Comparison of ENCODE assay signal across 1 cellular context in the genomic region with DNA sequence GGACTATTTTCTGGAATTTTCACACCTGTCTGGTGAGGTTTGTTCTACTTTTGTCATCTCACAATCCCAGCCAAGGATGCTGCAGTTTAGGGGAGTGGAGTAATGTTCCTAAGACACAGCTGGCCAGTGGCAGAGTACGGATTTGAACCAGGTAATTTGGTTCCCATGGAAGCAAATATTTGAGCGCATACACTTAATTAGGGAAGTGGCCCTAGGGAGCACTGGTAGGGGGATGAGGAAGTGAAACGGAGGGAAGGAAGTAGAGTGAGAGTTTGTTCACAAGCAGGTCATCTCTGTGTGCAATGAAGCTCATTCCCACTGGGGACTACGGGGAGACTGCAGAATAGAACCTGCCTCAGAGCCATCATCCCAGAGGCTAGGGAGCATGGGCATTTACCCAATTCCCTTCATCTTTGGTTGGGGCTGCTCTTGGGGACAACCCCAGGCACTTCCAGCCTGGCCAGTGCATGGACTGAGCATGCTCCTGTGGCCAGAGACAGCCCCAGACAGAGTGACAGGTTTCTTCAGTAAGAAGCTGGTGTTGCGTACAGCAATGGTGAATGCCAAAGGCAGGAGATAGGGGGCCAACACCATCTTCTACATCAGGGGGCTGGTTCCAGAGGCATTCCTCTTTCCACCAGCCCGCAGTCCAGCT.
A peak's percentile ranks its signal among the peaks of the same experiment; 100 is the strongest.
TF ChIP-seq lines count a peak whose summit lies in the region.

No MANE protein-coding gene starts in this region.

TF ChIP-seq in GM12878, 131 proteins besides CTCF, POLR2A, EP300 and RAD21 (continued from another document and continues in another):
- TF ChIP-seq EZH2 (IDR thresholded peaks at IDR 0.05; ENCODE audit: borderline replicate concordance, control insufficient read depth, low read depth, low read length) = no peak
- TF ChIP-seq, protein P1, sequence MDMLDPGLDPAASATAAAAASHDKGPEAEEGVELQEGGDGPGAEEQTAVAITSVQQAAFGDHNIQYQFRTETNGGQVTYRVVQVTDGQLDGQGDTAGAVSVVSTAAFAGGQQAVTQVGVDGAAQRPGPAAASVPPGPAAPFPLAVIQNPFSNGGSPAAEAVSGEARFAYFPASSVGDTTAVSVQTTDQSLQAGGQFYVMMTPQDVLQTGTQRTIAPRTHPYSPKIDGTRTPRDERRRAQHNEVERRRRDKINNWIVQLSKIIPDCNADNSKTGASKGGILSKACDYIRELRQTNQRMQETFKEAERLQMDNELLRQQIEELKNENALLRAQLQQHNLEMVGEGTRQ (IDR thresholded peaks at IDR 0.05; ENCODE audit: borderline replicate concordance, low read depth, low read length) = no peak
- no peak for TF ChIP-seq NR2C2 (IDR thresholded peaks at IDR 0.05; ENCODE audit: borderline replicate concordance, control insufficient read depth, insufficient read length, low read depth)
- peak; percentile 45 for TF ChIP-seq ATF7 (IDR thresholded peaks at IDR 0.05; ENCODE audit: low read depth)
- peak; percentile 67; the same call in 1 of the 2 replicates for TF ChIP-seq TCF12 (IDR thresholded peaks at IDR 0.05; ENCODE audit: low read depth, low read length)
- TF ChIP-seq NFIC (IDR thresholded peaks at IDR 0.05; ENCODE audit: low read depth, low read length) = peak; percentile 65; the same call in 1 of the 2 replicates
- TF ChIP-seq FOXK2 (IDR thresholded peaks at IDR 0.05) = no peak
- peak; percentile 94 for TF ChIP-seq IKZF1 (conservative IDR thresholded peaks at IDR 0.05)
- TF ChIP-seq, protein P2, sequence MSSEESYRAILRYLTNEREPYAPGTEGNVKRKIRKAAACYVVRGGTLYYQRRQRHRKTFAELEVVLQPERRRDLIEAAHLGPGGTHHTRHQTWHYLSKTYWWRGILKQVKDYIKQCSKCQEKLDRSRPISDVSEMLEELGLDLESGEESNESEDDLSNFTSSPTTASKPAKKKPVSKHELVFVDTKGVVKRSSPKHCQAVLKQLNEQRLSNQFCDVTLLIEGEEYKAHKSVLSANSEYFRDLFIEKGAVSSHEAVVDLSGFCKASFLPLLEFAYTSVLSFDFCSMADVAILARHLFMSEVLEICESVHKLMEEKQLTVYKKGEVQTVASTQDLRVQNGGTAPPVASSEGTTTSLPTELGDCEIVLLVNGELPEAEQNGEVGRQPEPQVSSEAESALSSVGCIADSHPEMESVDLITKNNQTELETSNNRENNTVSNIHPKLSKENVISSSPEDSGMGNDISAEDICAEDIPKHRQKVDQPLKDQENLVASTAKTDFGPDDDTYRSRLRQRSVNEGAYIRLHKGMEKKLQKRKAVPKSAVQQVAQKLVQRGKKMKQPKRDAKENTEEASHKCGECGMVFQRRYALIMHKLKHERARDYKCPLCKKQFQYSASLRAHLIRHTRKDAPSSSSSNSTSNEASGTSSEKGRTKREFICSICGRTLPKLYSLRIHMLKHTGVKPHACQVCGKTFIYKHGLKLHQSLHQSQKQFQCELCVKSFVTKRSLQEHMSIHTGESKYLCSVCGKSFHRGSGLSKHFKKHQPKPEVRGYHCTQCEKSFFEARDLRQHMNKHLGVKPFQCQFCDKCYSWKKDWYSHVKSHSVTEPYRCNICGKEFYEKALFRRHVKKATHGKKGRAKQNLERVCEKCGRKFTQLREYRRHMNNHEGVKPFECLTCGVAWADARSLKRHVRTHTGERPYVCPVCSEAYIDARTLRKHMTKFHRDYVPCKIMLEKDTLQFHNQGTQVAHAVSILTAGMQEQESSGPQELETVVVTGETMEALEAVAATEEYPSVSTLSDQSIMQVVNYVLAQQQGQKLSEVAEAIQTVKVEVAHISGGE (CRISPR knock-in tag; IDR thresholded peaks at IDR 0.05) = no peak
- TF ChIP-seq TCF7 (IDR thresholded peaks at IDR 0.05; ENCODE audit: borderline replicate concordance) = no peak
- TF ChIP-seq RELA (IDR thresholded peaks at IDR 0.05; ENCODE audit: borderline replicate concordance, partially characterized antibody) = no peak
- TF ChIP-seq, protein P3, sequence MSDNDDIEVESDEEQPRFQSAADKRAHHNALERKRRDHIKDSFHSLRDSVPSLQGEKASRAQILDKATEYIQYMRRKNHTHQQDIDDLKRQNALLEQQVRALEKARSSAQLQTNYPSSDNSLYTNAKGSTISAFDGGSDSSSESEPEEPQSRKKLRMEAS (IDR thresholded peaks at IDR 0.05; ENCODE audit: low read depth, low read length) = no peak
- TF ChIP-seq ZNF622 (IDR thresholded peaks at IDR 0.05) = no peak
- no peak for TF ChIP-seq SREBF1 (IDR thresholded peaks at IDR 0.05; ENCODE audit: low read length)
- no peak for TF ChIP-seq HCFC1 (IDR thresholded peaks at IDR 0.05; ENCODE audit: low read length)
- TF ChIP-seq EED (IDR thresholded peaks at IDR 0.05; ENCODE audit: low read depth) = peak; percentile 97
- no peak for TF ChIP-seq CEBPB (IDR thresholded peaks at IDR 0.05; ENCODE audit: borderline replicate concordance in 1 of 2, low read depth in 2 of 2, low read length in 2 of 2)
- no peak for TF ChIP-seq CHD1 (IDR thresholded peaks at IDR 0.05; ENCODE audit: low read depth, low read length)
- peak; percentile 73 for TF ChIP-seq GATAD2B (conservative IDR thresholded peaks at IDR 0.05; ENCODE audit: low read depth)
- TF ChIP-seq CBX3 (IDR thresholded peaks at IDR 0.05; ENCODE audit: borderline replicate concordance, low read depth) = no peak
- TF ChIP-seq, protein P4, sequence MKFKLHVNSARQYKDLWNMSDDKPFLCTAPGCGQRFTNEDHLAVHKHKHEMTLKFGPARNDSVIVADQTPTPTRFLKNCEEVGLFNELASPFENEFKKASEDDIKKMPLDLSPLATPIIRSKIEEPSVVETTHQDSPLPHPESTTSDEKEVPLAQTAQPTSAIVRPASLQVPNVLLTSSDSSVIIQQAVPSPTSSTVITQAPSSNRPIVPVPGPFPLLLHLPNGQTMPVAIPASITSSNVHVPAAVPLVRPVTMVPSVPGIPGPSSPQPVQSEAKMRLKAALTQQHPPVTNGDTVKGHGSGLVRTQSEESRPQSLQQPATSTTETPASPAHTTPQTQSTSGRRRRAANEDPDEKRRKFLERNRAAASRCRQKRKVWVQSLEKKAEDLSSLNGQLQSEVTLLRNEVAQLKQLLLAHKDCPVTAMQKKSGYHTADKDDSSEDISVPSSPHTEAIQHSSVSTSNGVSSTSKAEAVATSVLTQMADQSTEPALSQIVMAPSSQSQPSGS (IDR thresholded peaks at IDR 0.05; ENCODE audit: low read length) = no peak; the same call in 1 of the 2 replicates
- 0 out of 2 replicates have a peak, but pooled peaks have one; percentile 22 for TF ChIP-seq CBFB (IDR thresholded peaks at IDR 0.05; ENCODE audit: low read depth)
- no peak for TF ChIP-seq STAT3 (IDR thresholded peaks at IDR 0.05; ENCODE audit: low read depth, low read length)
- TF ChIP-seq, protein P5, sequence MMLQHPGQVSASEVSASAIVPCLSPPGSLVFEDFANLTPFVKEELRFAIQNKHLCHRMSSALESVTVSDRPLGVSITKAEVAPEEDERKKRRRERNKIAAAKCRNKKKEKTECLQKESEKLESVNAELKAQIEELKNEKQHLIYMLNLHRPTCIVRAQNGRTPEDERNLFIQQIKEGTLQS (IDR thresholded peaks at IDR 0.05; ENCODE audit: borderline replicate concordance, extremely low read depth, low read depth, low read length) = no peak
- no peak for TF ChIP-seq MYB (IDR thresholded peaks at IDR 0.05; ENCODE audit: borderline replicate concordance, low read depth, low read length)
- peak; percentile 26; the same call in 1 of the 2 replicates for TF ChIP-seq PAX5 (IDR thresholded peaks at IDR 0.05; ENCODE audit: borderline replicate concordance, low read depth, low read length)
- peak in 1 of 2 experiments; percentile 95; a peak in 2 of 4 replicates for TF ChIP-seq ETV6 (conservative IDR thresholded peaks at IDR 0.05 in 1 of 2, IDR thresholded peaks at IDR 0.05 in 1 of 2; ENCODE audit: borderline replicate concordance in 1 of 2, low read depth in 1 of 2)
- TF ChIP-seq EGR1 (IDR thresholded peaks at IDR 0.05; ENCODE audit: borderline replicate concordance in 1 of 2, low read depth in 2 of 2, low read length in 2 of 2) = no peak
- TF ChIP-seq SRF (IDR thresholded peaks at IDR 0.05; ENCODE audit: low read depth in 2 of 2, low read length in 2 of 2) = 0 out of 4 replicates have a peak, but pooled peaks of 1 of the 2 experiments have one; percentile 37
- peak; percentile 94 to 96 for TF ChIP-seq IKZF2 (IDR thresholded peaks at IDR 0.05)
- no peak for TF ChIP-seq CHD4 (IDR thresholded peaks at IDR 0.05)
- no peak for TF ChIP-seq FOS (IDR thresholded peaks at IDR 0.05; ENCODE audit: borderline replicate concordance, extremely low read depth, insufficient read length)
- TF ChIP-seq NR2C1 (IDR thresholded peaks at IDR 0.05) = no peak
- no peak for TF ChIP-seq KAT2A (conservative IDR thresholded peaks at IDR 0.05; ENCODE audit: control insufficient read depth, low read depth, low read length)
- peak; percentile 44; the same call in 1 of the 2 replicates for TF ChIP-seq NR2F1 (conservative IDR thresholded peaks at IDR 0.05)
- TF ChIP-seq YY1 (IDR thresholded peaks at IDR 0.05; ENCODE audit: low read depth, low read length) = 0 out of 2 replicates have a peak, but pooled peaks have one; percentile 6
- no peak for TF ChIP-seq SREBF2 (IDR thresholded peaks at IDR 0.05; ENCODE audit: low read length)
- no peak for TF ChIP-seq GABPA (IDR thresholded peaks at IDR 0.05; ENCODE audit: low read depth)
- no peak for TF ChIP-seq MXI1 (IDR thresholded peaks at IDR 0.05; ENCODE audit: low read depth, low read length)
- peak; percentile 72 for TF ChIP-seq BMI1 (IDR thresholded peaks at IDR 0.05; ENCODE audit: borderline replicate concordance)
- TF ChIP-seq MYC (IDR thresholded peaks at IDR 0.05; ENCODE audit: insufficient read depth, insufficient read length, insufficient replicate concordance, low read length, severe bottlenecking) = no peak
- TF ChIP-seq HDAC2 (IDR thresholded peaks at IDR 0.05) = no peak
- TF ChIP-seq SMC3 (IDR thresholded peaks at IDR 0.05; ENCODE audit: borderline replicate concordance, low read length) = no peak; the same call in 1 of the 2 replicates
- no peak for TF ChIP-seq HDGF (IDR thresholded peaks at IDR 0.05)
- TF ChIP-seq MEF2A (IDR thresholded peaks at IDR 0.05; ENCODE audit: insufficient read depth, low read depth, low read length) = no peak
- TF ChIP-seq BHLHE40 (IDR thresholded peaks at IDR 0.05; ENCODE audit: borderline replicate concordance in 1 of 2, low read depth in 2 of 2, low read length in 1 of 2) = no peak; a peak in 2 of 4 replicates
- no peak for TF ChIP-seq JUND (IDR thresholded peaks at IDR 0.05; ENCODE audit: low read depth, low read length)
- no peak for TF ChIP-seq ZNF207 (IDR thresholded peaks at IDR 0.05; ENCODE audit: borderline replicate concordance)
- TF ChIP-seq, protein P6, sequence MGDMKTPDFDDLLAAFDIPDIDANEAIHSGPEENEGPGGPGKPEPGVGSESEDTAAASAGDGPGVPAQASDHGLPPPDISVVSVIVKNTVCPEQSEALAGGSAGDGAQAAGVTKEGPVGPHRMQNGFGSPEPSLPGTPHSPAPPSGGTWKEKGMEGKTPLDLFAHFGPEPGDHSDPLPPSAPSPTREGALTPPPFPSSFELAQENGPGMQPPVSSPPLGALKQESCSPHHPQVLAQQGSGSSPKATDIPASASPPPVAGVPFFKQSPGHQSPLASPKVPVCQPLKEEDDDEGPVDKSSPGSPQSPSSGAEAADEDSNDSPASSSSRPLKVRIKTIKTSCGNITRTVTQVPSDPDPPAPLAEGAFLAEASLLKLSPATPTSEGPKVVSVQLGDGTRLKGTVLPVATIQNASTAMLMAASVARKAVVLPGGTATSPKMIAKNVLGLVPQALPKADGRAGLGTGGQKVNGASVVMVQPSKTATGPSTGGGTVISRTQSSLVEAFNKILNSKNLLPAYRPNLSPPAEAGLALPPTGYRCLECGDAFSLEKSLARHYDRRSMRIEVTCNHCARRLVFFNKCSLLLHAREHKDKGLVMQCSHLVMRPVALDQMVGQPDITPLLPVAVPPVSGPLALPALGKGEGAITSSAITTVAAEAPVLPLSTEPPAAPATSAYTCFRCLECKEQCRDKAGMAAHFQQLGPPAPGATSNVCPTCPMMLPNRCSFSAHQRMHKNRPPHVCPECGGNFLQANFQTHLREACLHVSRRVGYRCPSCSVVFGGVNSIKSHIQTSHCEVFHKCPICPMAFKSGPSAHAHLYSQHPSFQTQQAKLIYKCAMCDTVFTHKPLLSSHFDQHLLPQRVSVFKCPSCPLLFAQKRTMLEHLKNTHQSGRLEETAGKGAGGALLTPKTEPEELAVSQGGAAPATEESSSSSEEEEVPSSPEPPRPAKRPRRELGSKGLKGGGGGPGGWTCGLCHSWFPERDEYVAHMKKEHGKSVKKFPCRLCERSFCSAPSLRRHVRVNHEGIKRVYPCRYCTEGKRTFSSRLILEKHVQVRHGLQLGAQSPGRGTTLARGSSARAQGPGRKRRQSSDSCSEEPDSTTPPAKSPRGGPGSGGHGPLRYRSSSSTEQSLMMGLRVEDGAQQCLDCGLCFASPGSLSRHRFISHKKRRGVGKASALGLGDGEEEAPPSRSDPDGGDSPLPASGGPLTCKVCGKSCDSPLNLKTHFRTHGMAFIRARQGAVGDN (IDR thresholded peaks at IDR 0.05) = peak; percentile 24; the same call in 1 of the 2 replicates
- TF ChIP-seq PML (IDR thresholded peaks at IDR 0.05; ENCODE audit: low read length) = no peak
- TF ChIP-seq ZSCAN29 (IDR thresholded peaks at IDR 0.05) = peak; percentile 79; the same call in 1 of the 2 replicates
- no peak for TF ChIP-seq SMAD1 (IDR thresholded peaks at IDR 0.05; ENCODE audit: low read depth, partially characterized antibody)
- TF ChIP-seq SPI1 (IDR thresholded peaks at IDR 0.05; ENCODE audit: borderline replicate concordance, insufficient read depth, low read depth, low read length) = peak; percentile 99
- TF ChIP-seq SMARCA5 (IDR thresholded peaks at IDR 0.05) = no peak
- TF ChIP-seq ASH2L (IDR thresholded peaks at IDR 0.05; ENCODE audit: borderline replicate concordance, low read depth) = no peak
- no peak for TF ChIP-seq ZNF217 (IDR thresholded peaks at IDR 0.05)
- TF ChIP-seq WRNIP1 (IDR thresholded peaks at IDR 0.05; ENCODE audit: borderline replicate concordance, low read depth, low read length) = no peak
- TF ChIP-seq SMAD5 (IDR thresholded peaks at IDR 0.05; ENCODE audit: low read depth) = no peak
- no peak for TF ChIP-seq POLR2AphosphoS5 (IDR thresholded peaks at IDR 0.05; ENCODE audit: low read length)
- TF ChIP-seq TAF1 (IDR thresholded peaks at IDR 0.05; ENCODE audit: borderline replicate concordance, low read depth, low read length) = no peak
- TF ChIP-seq, protein P7, sequence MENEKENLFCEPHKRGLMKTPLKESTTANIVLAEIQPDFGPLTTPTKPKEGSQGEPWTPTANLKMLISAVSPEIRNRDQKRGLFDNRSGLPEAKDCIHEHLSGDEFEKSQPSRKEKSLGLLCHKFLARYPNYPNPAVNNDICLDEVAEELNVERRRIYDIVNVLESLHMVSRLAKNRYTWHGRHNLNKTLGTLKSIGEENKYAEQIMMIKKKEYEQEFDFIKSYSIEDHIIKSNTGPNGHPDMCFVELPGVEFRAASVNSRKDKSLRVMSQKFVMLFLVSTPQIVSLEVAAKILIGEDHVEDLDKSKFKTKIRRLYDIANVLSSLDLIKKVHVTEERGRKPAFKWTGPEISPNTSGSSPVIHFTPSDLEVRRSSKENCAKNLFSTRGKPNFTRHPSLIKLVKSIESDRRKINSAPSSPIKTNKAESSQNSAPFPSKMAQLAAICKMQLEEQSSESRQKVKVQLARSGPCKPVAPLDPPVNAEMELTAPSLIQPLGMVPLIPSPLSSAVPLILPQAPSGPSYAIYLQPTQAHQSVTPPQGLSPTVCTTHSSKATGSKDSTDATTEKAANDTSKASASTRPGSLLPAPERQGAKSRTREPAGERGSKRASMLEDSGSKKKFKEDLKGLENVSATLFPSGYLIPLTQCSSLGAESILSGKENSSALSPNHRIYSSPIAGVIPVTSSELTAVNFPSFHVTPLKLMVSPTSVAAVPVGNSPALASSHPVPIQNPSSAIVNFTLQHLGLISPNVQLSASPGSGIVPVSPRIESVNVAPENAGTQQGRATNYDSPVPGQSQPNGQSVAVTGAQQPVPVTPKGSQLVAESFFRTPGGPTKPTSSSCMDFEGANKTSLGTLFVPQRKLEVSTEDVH (IDR thresholded peaks at IDR 0.05; ENCODE audit: low read depth, partially characterized antibody) = no peak
